ENCODE assay signal across 23 cellular contexts in the genomic region with DNA sequence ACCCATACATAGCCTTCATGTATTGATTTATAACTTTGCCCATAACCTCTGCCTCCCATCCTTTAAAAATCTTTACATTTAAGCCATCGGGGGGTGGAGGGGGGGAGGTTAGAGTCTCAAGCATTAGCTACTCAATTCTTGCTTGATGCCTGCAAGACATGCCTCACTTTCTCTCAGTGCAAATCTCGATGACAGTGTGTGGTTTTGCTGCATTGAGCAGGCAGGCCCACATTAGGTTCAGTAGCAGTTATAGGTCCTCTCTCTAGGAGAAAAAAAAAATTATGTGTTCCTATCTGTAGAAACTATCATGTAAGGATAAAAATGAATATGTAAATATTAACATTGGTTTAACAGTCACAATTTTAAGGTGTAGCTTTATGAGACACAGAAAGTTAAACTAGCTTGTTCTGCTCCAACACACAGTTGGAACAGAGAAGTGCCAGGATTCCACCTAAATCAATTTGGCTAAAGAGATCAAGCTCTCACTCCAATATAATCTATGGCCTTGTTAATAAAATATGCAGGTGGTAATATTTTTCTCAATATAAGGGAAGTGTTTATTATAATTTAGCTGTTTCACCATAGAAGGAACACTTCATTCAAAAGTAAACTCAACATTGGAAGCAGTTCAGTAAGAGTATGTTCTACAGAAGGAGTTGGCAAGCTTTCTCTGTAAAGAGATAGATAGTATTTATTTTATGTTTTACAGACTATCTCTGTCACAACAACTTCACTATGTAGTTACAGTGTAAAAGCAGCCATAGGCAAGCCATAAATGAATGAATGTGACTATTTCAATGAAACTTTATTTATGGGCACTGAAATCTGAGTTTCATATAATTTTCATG.
DNase-seq lines count a peak whose midpoint lies in the region; ATAC-seq and TF ChIP-seq lines count a peak whose summit lies in the region.
"Had no signal": no experiment of that assay in that cellular context is flagged by ENCODE, and none has a peak within 500 bp of the region (broad histone marks: within the 10 kb centered on the region; RNA-seq: fewer than 3 reads in every experiment).

No MANE protein-coding gene starts in this region.

- no peak overlapping the region for H3K4me3 Mint-ChIP-seq in neural progenitor cell
- no peak overlapping the region for H3K4me3 Mint-ChIP-seq in type B pancreatic cell
- H3K4me3 Mint-ChIP-seq: CD8-positive, alpha-beta T cell; H9 had no signal

- H3K4me1 Mint-ChIP-seq in neural progenitor cell, result no peaks in the 10 kb centered on the region
- H3K4me1 Mint-ChIP-seq in type B pancreatic cell (ENCODE audit: unreplicated experiment), result no peaks in the 10 kb centered on the region

- H2AK5ac ChIP-seq in IMR-90 (ENCODE audit: low read depth, low read length), result no peak overlapping the region

- H3K27me3 Mint-ChIP-seq in neural progenitor cell (ENCODE audit: insufficient read depth, low read depth) (no peaks in the 10 kb centered on the region), type B pancreatic cell (no peaks in the 10 kb centered on the region)

- H3K27ac Mint-ChIP-seq in neural progenitor cell (peak overlapping the region; percentile 61), type B pancreatic cell (no peak overlapping the region)
- H3K27ac Mint-ChIP-seq: CD8-positive, alpha-beta T cell; H9 had no signal

- H3K27ac ChIP-seq in DOHH2 (ENCODE audit: low read depth, low read length) (peak overlapping the region; percentile 26; the same call in 1 of the 2 replicates), IMR-90 (ENCODE audit: insufficient read depth, low read length) (no peak overlapping the region), SU-DHL-6 (ENCODE audit: low read depth, low read length) (no peak overlapping the region), neural progenitor cell (no peak overlapping the region), spleen (no peak overlapping the region)
- H3K27ac ChIP-seq: GM23248, PC-9, SJSA1 had no signal

- H3K27me3 ChIP-seq in DOHH2 (ENCODE audit: control insufficient read depth, low read length) (no peaks in the 10 kb centered on the region), IMR-90 (ENCODE audit: control insufficient read depth, insufficient read depth, low read length) (no peaks in the 10 kb centered on the region), SU-DHL-6 (ENCODE audit: low read length) (no peaks in the 10 kb centered on the region), neural progenitor cell (no peaks in the 10 kb centered on the region), spleen (replicated peaks in 1 of 7) (no peaks in the 10 kb centered on the region)
- H3K27me3 ChIP-seq: MG63, SJSA1 had no signal

- TF ChIP-seq POLR2A in IMR-90 (IDR thresholded peaks at IDR 0.05; ENCODE audit: low read depth, low read length) (no peak), spleen (IDR thresholded peaks at IDR 0.05) (no peak)

- H4K20me1 ChIP-seq in DOHH2 (ENCODE audit: control insufficient read depth, insufficient read depth, low read depth, low read length) (no peaks in the 10 kb centered on the region), IMR-90 (ENCODE audit: insufficient read depth, low read length) (no peaks in the 10 kb centered on the region), SU-DHL-6 (ENCODE audit: low read depth, low read length) (no peaks in the 10 kb centered on the region), neural progenitor cell (ENCODE audit: low read depth) (no peaks in the 10 kb centered on the region)

- H3K9me3 Mint-ChIP-seq in neural progenitor cell (no peaks in the 10 kb centered on the region), type B pancreatic cell (no peaks in the 10 kb centered on the region)
- H3K9me3 Mint-ChIP-seq: H9 had no signal

- H2BK20ac ChIP-seq in IMR-90 (ENCODE audit: low read depth, low read length), result no peak overlapping the region

- in situ Hi-C loops in IMR-90 (cut with MboI; ENCODE audit: low sequenced_read_pairs), result no loop called here

- H3K79me1 ChIP-seq in IMR-90 (ENCODE audit: low read depth in 1 of 2, low read length in 2 of 2), result no peaks in the 10 kb centered on the region

- no TSS peak for BruUV-seq in IMR-90 (replicated peaks; lab: Mats Ljungman, UMichigan)

- no peak for TF ChIP-seq CTCF in DOHH2 (IDR thresholded peaks at IDR 0.05; ENCODE audit: low read depth, low read length, poor library complexity, severe bottlenecking)
- TF ChIP-seq CTCF in IMR-90 (conservative IDR thresholded peaks at IDR 0.05; ENCODE audit: low read depth, low read length), result no peak
- TF ChIP-seq CTCF in SU-DHL-6 (IDR thresholded peaks at IDR 0.05; ENCODE audit: insufficient read depth, low read length, poor library complexity, severe bottlenecking), result no peak
- TF ChIP-seq CTCF in neural progenitor cell (IDR thresholded peaks at IDR 0.05), result no peak
- no peak for TF ChIP-seq CTCF in type B pancreatic cell (conservative IDR thresholded peaks at IDR 0.05)
- TF ChIP-seq CTCF in spleen (IDR thresholded peaks at IDR 0.05 in 8 of 11, conservative IDR thresholded peaks at IDR 0.05 in 3 of 11), result no peak

- H3K4me3 ChIP-seq in DOHH2 (ENCODE audit: low read length) (no peak overlapping the region), IMR-90 (ENCODE audit: insufficient read depth, low read depth, low read length) (no peak overlapping the region), SU-DHL-6 (ENCODE audit: insufficient read depth, low read length, poor library complexity, severe bottlenecking) (no peak overlapping the region), neural progenitor cell (no peak overlapping the region), spleen (no peak overlapping the region)
- H3K4me3 ChIP-seq: GM23248, MG63, PC-9, SJSA1 had no signal

- no peaks in the 10 kb centered on the region for H3K9me1 ChIP-seq in IMR-90 (ENCODE audit: insufficient read depth, low read length)

- WGBS in IMR-90 (ENCODE audit: extremely low coverage in 2 of 2, insufficient read length in 1 of 2), 2 experiments, result no CpG with 5 or more reads among the region's 2 CpGs
- WGBS in spleen, 5 donors, result 60 to 70% (median 64%) methylated on average over 2 of the region's 2 CpGs

- ATAC-seq in IMR-90 (ENCODE audit: low read depth) (peak; percentile 66), HG02884 (IDR thresholded peaks at IDR 0.05; ENCODE audit: unreplicated experiment) (no peak)
- ATAC-seq: CD8-positive, alpha-beta T cell had no signal

- no peak overlapping the region for H2BK120ac ChIP-seq in IMR-90 (ENCODE audit: low read depth, low read length)

- H3K9me2 ChIP-seq in DOHH2 (replicated peaks; ENCODE audit: control insufficient read depth, low read length) (no peaks in the 10 kb centered on the region), SU-DHL-6 (replicated peaks; ENCODE audit: insufficient read depth, low read length) (no peaks in the 10 kb centered on the region)

- H3K56ac ChIP-seq in IMR-90 (ENCODE audit: extremely low read depth, insufficient read depth, low read length), result no peak overlapping the region

- no peak overlapping the region for H2BK5ac ChIP-seq in IMR-90 (ENCODE audit: low read depth, low read length, poor library complexity, severe bottlenecking)

- DNase-seq in IMR-90 (no peak), neural progenitor cell (ENCODE audit: low spot score) (no peak), type B pancreatic cell (ENCODE audit: extremely low spot score, unreplicated experiment) (no peak), spleen (no peak)
- DNase-seq: Caco-2; CD8-positive, alpha-beta T cell; DMS79 treated with DMSO at 0.1 percent for 48 hours; GM23248; H9; Kasumi-1; MG63; NCI-H1105 treated with DMSO at 0.1 percent for 48 hours; NCI-H146; NCI-H1930; NCI-H2107; NCI-H748 treated with DMSO at 0.1 percent for 48 hours; PC-9; Right ventricle myocardium superior; T-helper 1 cell had no signal

- dilution Hi-C loops in IMR-90 (cut with HindIII; ENCODE audit: low sequenced_read_pairs, unreplicated experiment), result no loop called here

- no peak overlapping the region for H2AK9ac ChIP-seq in IMR-90 (replicated peaks; ENCODE audit: low read depth, low read length, poor library complexity)

- H4K91ac ChIP-seq in IMR-90 (ENCODE audit: insufficient read depth, low read depth, low read length), result no peak overlapping the region

- no peak for TF ChIP-seq RAD21 in IMR-90 (IDR thresholded peaks at IDR 0.05; ENCODE audit: low read length)

- H3K36me3 ChIP-seq in DOHH2 (ENCODE audit: control insufficient read depth, low read length) (no peaks in the 10 kb centered on the region), IMR-90 (ENCODE audit: control insufficient read depth, insufficient read depth, low read length) (no peaks in the 10 kb centered on the region), SU-DHL-6 (ENCODE audit: low read length) (no peaks in the 10 kb centered on the region), neural progenitor cell (no peaks in the 10 kb centered on the region), spleen (no peaks in the 10 kb centered on the region)
- H3K36me3 ChIP-seq: MG63, SJSA1 had no signal

- no peaks in the 10 kb centered on the region for H3K36me3 Mint-ChIP-seq in neural progenitor cell
- H3K36me3 Mint-ChIP-seq in type B pancreatic cell, result no peaks in the 10 kb centered on the region
- H3K36me3 Mint-ChIP-seq: CD8-positive, alpha-beta T cell had no signal

- H2AFZ ChIP-seq in IMR-90 (replicated peaks; ENCODE audit: low read length, poor library complexity), result no peak overlapping the region
- peak overlapping the region; percentile 3 for H2AFZ ChIP-seq in SU-DHL-6 (ENCODE audit: low read depth, low read length, severe bottlenecking)
- H2AFZ ChIP-seq in neural progenitor cell (replicated peaks), result no peak overlapping the region
- H2AFZ ChIP-seq: GM23248, PC-9 had no signal

- H3K9me3 ChIP-seq in DOHH2 (ENCODE audit: control insufficient read depth, insufficient read depth, low read length), result peaks cover 8% of the 10 kb centered on the region; the same call in 1 of the 2 replicates
- H3K9me3 ChIP-seq in IMR-90 (ENCODE audit: control insufficient read depth, insufficient read depth, low read length), result no peaks in the 10 kb centered on the region
- H3K9me3 ChIP-seq in SU-DHL-6 (ENCODE audit: insufficient read depth, low read length), result no peaks in the 10 kb centered on the region
- no peaks in the 10 kb centered on the region for H3K9me3 ChIP-seq in neural progenitor cell (ENCODE audit: low read depth)
- H3K9me3 ChIP-seq in spleen, result peaks cover 0 to 3% (median 0%) of the 10 kb centered on the region in 8 donors
- H3K9me3 ChIP-seq: Caco-2, MG63, SJSA1 had no signal

- H3F3A ChIP-seq in DOHH2 (ENCODE audit: control insufficient read depth, insufficient read depth) (no peaks in the 10 kb centered on the region), SU-DHL-6 (ENCODE audit: insufficient read depth) (no peaks in the 10 kb centered on the region), neural progenitor cell (ENCODE audit: low read depth) (no peaks in the 10 kb centered on the region)

- H3K4me1 ChIP-seq in DOHH2 (ENCODE audit: control insufficient read depth, low read length), result peaks cover 26% of the 10 kb centered on the region
- no peaks in the 10 kb centered on the region; the same call in 1 of the 2 replicates for H3K4me1 ChIP-seq in IMR-90 (ENCODE audit: control insufficient read depth, insufficient read depth, low read length)
- H3K4me1 ChIP-seq in neural progenitor cell, result no peaks in the 10 kb centered on the region
- H3K4me1 ChIP-seq in spleen, result no peaks in the 10 kb centered on the region
- H3K4me1 ChIP-seq: Caco-2, SJSA1 had no signal

- no peak overlapping the region for H3K14ac ChIP-seq in IMR-90 (replicated peaks; ENCODE audit: low read depth, low read length)

- H3K4me2 ChIP-seq in DOHH2 (ENCODE audit: low read length) (0 out of 2 replicates have a peak overlapping the region, but pooled peaks have one; percentile 2), IMR-90 (ENCODE audit: low read depth, low read length) (no peak overlapping the region), SU-DHL-6 (ENCODE audit: low read depth, low read length, poor library complexity, severe bottlenecking) (no peak overlapping the region), neural progenitor cell (no peak overlapping the region)
- H3K4me2 ChIP-seq: PC-9 had no signal

- no peak overlapping the region for H4K8ac ChIP-seq in IMR-90 (ENCODE audit: low read depth in 2 of 2, low read length in 2 of 2)

- POLR2A ChIA-PET in IMR-90 (lab: Charles Lee; ENCODE audit: unreplicated experiment), result no interaction called here

- intact Hi-C loops in IMR-90 (cut with micrococcal nuclease) (no loop called here), spleen (cut with DNase I; ENCODE audit: low total_unique reads) (no loop called here)

- H3K9ac ChIP-seq in IMR-90 (ENCODE audit: low read depth, low read length), result no peak overlapping the region
- H3K9ac ChIP-seq in SU-DHL-6 (ENCODE audit: low read length), result no peak overlapping the region
- no peak overlapping the region for H3K9ac ChIP-seq in neural progenitor cell
- H3K9ac ChIP-seq: GM23248 had no signal

- CTCF ChIA-PET in IMR-90 (lab: Yijun Ruan, JAX), result interaction anchor here (0.7 to 1.1 kb wide), 3 partner anchors 9 to 227 kb away, joined by 3 to 5 read pairs (median 3); no protein-coding TSS in a partner anchor

- H3K4ac ChIP-seq in IMR-90 (ENCODE audit: low read depth, low read length), result no peak overlapping the region

- no peak overlapping the region for H3K23ac ChIP-seq in IMR-90 (ENCODE audit: low read depth, low read length)

- H4K5ac ChIP-seq in IMR-90 (ENCODE audit: low read depth, low read length), result no peak overlapping the region

- H3K18ac ChIP-seq in IMR-90 (ENCODE audit: low read depth, low read length), result no peak overlapping the region; the same call in 1 of the 2 replicates

- H2BK15ac ChIP-seq in IMR-90 (ENCODE audit: low read depth, low read length), result no peak overlapping the region

- H3K79me2 ChIP-seq in DOHH2 (ENCODE audit: control insufficient read depth, low read length), result no peaks in the 10 kb centered on the region
- no peaks in the 10 kb centered on the region for H3K79me2 ChIP-seq in SU-DHL-6 (ENCODE audit: insufficient read depth, low read length)
- H3K79me2 ChIP-seq in neural progenitor cell (ENCODE audit: low read depth), result no peaks in the 10 kb centered on the region
